ENCODE assay signal across 22 cellular contexts in the genomic region with DNA sequence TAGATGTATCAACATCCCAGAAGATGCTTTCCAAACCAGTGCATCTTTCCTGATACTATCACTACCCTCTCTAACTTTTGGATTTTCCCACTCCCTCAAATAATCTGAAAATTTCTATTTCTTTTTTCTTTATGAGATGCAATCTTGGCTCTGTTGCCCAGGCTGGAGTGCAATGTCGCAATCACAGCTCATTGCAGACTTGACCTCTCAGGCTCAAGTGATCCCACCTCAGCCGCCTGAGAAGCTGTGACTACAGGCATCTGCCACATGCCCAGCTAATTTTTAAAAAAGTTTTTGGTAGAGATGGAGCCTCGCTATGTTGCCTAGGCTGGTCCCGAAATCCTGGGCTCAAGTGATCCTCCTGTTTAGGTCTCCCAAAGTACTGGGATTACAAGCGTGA.
"Had no signal": no experiment of that assay in that cellular context is flagged by ENCODE, and none has a peak within 500 bp of the region (broad histone marks: within the 10 kb centered on the region; RNA-seq: fewer than 3 reads in every experiment).

No MANE protein-coding gene starts in this region.

- H3K27me3 Mint-ChIP-seq: activated CD8-positive, alpha-beta memory T cell treated with anti-CD3 and anti-CD28 coated beads, Interleukin-2, amount 10 ng/mL, durations not matched to agents 7 days and 5 days; activated naive CD8-positive, alpha-beta T cell treated with anti-CD3 and anti-CD28 coated beads, Interleukin-2, amount 10 ng/mL, durations not matched to agents 7 days and 5 days; dendritic cell treated with granulocyte-macrophage colony-stimulating factor and Interleukin-4, amounts not matched to agents 40 ng/mL and 50 ng/mL, for 4 days; natural killer cell treated with Interleukin-12 subunit alpha and Interleukin-12 subunit beta and Interleukin-15 and Interleukin-18, amount 100 ng/mL, for 72 hours; stimulated activated naive B cell treated with anti-CD40 and anti-IgM and Interleukin-4, amounts not matched to agents 10 μg/mL and 1 μg/mL and 100 μg/mL, for 72 hours had no signal

- H3K4me3 Mint-ChIP-seq: activated CD8-positive, alpha-beta memory T cell treated with anti-CD3 and anti-CD28 coated beads, Interleukin-2, amount 10 ng/mL, durations not matched to agents 7 days and 5 days; activated CD8-positive, alpha-beta T cell treated with anti-CD3 and anti-CD28 coated beads, Interleukin-2, amount 10 ng/mL, durations not matched to agents 7 days and 5 days; activated naive CD8-positive, alpha-beta T cell treated with anti-CD3 and anti-CD28 coated beads, Interleukin-2, amount 10 ng/mL, durations not matched to agents 7 days and 5 days; dendritic cell treated with granulocyte-macrophage colony-stimulating factor and Interleukin-4, amounts not matched to agents 40 ng/mL and 50 ng/mL, for 4 days; endodermal cell; natural killer cell treated with Interleukin-12 subunit alpha and Interleukin-12 subunit beta and Interleukin-15 and Interleukin-18, amount 100 ng/mL, for 72 hours; stimulated activated naive B cell treated with anti-CD40 and anti-IgM and Interleukin-4, amounts not matched to agents 10 μg/mL and 1 μg/mL and 100 μg/mL, for 72 hours; T-helper 1 cell treated with Interleukin-12 subunit alpha and Interleukin-12 subunit beta and Interleukin-4 antibody, amounts not matched to agents 30 μg/mL and 1 μg/mL, for 36 hours had no signal

- H3K36me3 ChIP-seq: left ventricle myocardium inferior, right atrium auricular region, transverse colon had no signal

- H3K4me1 ChIP-seq: transverse colon had no signal

- H3K27me3 ChIP-seq: right atrium auricular region, transverse colon had no signal

- DNase-seq: activated CD4-positive, alpha-beta T cell treated with anti-CD3 and anti-CD28 coated beads for 1 hour; activated CD4-positive, alpha-beta T cell treated with anti-CD3 and anti-CD28 coated beads, Interleukin-2, amount 50 U/mL, for 1 hour; activated CD8-positive, alpha-beta memory T cell treated with anti-CD3 and anti-CD28 coated beads, Interleukin-2, amount 10 ng/mL, durations not matched to agents 7 days and 5 days; activated CD8-positive, alpha-beta T cell treated with anti-CD3 and anti-CD28 coated beads, Interleukin-2, amount 10 ng/mL, durations not matched to agents 7 days and 5 days; activated naive CD8-positive, alpha-beta T cell treated with anti-CD3 and anti-CD28 coated beads, Interleukin-2, amount 10 ng/mL, durations not matched to agents 7 days and 5 days; activated T-cell treated with anti-CD3 and anti-CD28 coated beads, Interleukin-2, amount 50 U/mL, for 48 hours; amygdala; caudate nucleus; endodermal cell; left ventricle myocardium inferior; mucosa of descending colon; stimulated activated CD4-positive, alpha-beta T cell treated with anti-CD3 and anti-CD28 coated beads, Interleukin-15, amount 100 ng/mL, for 24 hours; stimulated activated CD4-positive, alpha-beta T cell treated with anti-CD3 and anti-CD28 coated beads, Interleukin-2, amount 100 ng/mL, for 24 hours; stimulated activated naive B cell treated with anti-CD40 and anti-IgM and Interleukin-4, amounts not matched to agents 10 μg/mL and 1 μg/mL and 100 μg/mL, for 72 hours; T-helper 9 cell; transverse colon had no signal

- H3K4me1 Mint-ChIP-seq: activated CD8-positive, alpha-beta memory T cell treated with anti-CD3 and anti-CD28 coated beads, Interleukin-2, amount 10 ng/mL, durations not matched to agents 7 days and 5 days; activated naive CD8-positive, alpha-beta T cell treated with anti-CD3 and anti-CD28 coated beads, Interleukin-2, amount 10 ng/mL, durations not matched to agents 7 days and 5 days; endodermal cell; stimulated activated naive B cell treated with anti-CD40 and anti-IgM and Interleukin-4, amounts not matched to agents 10 μg/mL and 1 μg/mL and 100 μg/mL, for 72 hours had no signal

- H3K9me3 Mint-ChIP-seq: natural killer cell treated with Interleukin-12 subunit alpha and Interleukin-12 subunit beta and Interleukin-15 and Interleukin-18, amount 100 ng/mL, for 72 hours had no signal

- ATAC-seq: activated CD8-positive, alpha-beta memory T cell treated with anti-CD3 and anti-CD28 coated beads, Interleukin-2, amount 10 ng/mL, durations not matched to agents 7 days and 5 days; activated CD8-positive, alpha-beta T cell treated with anti-CD3 and anti-CD28 coated beads, Interleukin-2, amount 10 ng/mL, durations not matched to agents 7 days and 5 days; esophagus mucosa; mucosa of descending colon; natural killer cell treated with Interleukin-12 subunit alpha and Interleukin-12 subunit beta and Interleukin-15 and Interleukin-18, amount 100 ng/mL, for 72 hours; stimulated activated naive B cell treated with anti-CD40 and anti-IgM and Interleukin-4, amounts not matched to agents 10 μg/mL and 1 μg/mL and 100 μg/mL, for 72 hours had no signal

- H3K27ac Mint-ChIP-seq: activated CD8-positive, alpha-beta memory T cell treated with anti-CD3 and anti-CD28 coated beads, Interleukin-2, amount 10 ng/mL, durations not matched to agents 7 days and 5 days; activated CD8-positive, alpha-beta T cell treated with anti-CD3 and anti-CD28 coated beads, Interleukin-2, amount 10 ng/mL, durations not matched to agents 7 days and 5 days; activated naive CD8-positive, alpha-beta T cell treated with anti-CD3 and anti-CD28 coated beads, Interleukin-2, amount 10 ng/mL, durations not matched to agents 7 days and 5 days; activated T-helper 2 cell treated with anti-CD3 and anti-CD28 coated beads, Interferon-gamma antibody, Interleukin-2, Interleukin-4, amounts not matched to agents 10 μg/mL and 5 μg/mL and 100 μg/mL, durations not matched to agents 14 hours and 24 hours and 36 hours; dendritic cell treated with granulocyte-macrophage colony-stimulating factor and Interleukin-4, amounts not matched to agents 40 ng/mL and 50 ng/mL, for 4 days; endodermal cell; natural killer cell treated with Interleukin-12 subunit alpha and Interleukin-12 subunit beta and Interleukin-15 and Interleukin-18, amount 100 ng/mL, for 72 hours; stimulated activated naive B cell treated with anti-CD40 and anti-IgM and Interleukin-4, amounts not matched to agents 10 μg/mL and 1 μg/mL and 100 μg/mL, for 72 hours; T-helper 1 cell treated with Interleukin-12 subunit alpha and Interleukin-12 subunit beta and Interleukin-4 antibody, amounts not matched to agents 30 μg/mL and 1 μg/mL, for 36 hours had no signal

- H3K27ac ChIP-seq: left ventricle myocardium inferior, right atrium auricular region, transverse colon had no signal

- H3K4me3 ChIP-seq: left ventricle myocardium inferior, mucosa of descending colon, right atrium auricular region, transverse colon had no signal
